ENCODE assay signal across 28 cellular contexts in the genomic region with DNA sequence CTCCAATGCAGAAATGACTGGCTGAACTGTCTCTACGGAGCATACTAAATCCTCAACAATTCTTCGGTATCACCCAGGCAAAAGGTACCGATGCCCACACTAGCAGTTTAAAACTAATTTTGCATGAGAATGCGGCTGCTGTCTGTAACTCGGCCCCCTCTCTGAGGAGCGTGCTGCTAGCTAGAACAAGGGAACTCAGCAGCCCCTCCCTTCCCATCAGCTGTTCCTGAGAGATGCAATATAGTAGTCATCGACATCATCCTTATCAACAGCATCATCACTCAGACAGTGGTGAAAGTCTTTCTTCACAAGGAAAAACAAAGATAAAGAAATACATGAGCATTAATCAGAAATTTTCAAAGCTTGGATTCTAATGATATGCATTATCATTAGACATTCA.
"Had no signal": no experiment of that assay in that cellular context is flagged by ENCODE, and none has a peak within 500 bp of the region (broad histone marks: within the 10 kb centered on the region; RNA-seq: fewer than 3 reads in every experiment).

No MANE protein-coding gene starts in this region.

- H3K9me3 ChIP-seq: breast epithelium, gastroesophageal sphincter, pancreas, prostate gland, sigmoid colon, stomach, tibial artery, upper lobe of right lung had no signal

- H3K9me3 Mint-ChIP-seq: activated B cell treated with CpG ODN at 0.5 μM for 24 hours; immature natural killer cell; stimulated activated memory B cell treated with anti-CD40 and anti-IgM and Interleukin-4, amounts not matched to agents 10 μg/mL and 1 μg/mL and 100 μg/mL, for 72 hours had no signal

- H3K27ac Mint-ChIP-seq: activated B cell treated with CpG ODN at 0.5 μM for 24 hours; activated CD8-positive, alpha-beta memory T cell treated with anti-CD3 and anti-CD28 coated beads, Interleukin-2, amount 10 ng/mL, durations not matched to agents 7 days and 5 days; activated CD8-positive, alpha-beta T cell treated with anti-CD3 and anti-CD28 coated beads, Interleukin-2, amount 10 ng/mL, durations not matched to agents 7 days and 5 days; stimulated activated memory B cell treated with anti-CD40 and anti-IgM and Interleukin-4, amounts not matched to agents 10 μg/mL and 1 μg/mL and 100 μg/mL, for 72 hours had no signal

- H3K27me3 Mint-ChIP-seq: activated B cell treated with CpG ODN at 0.5 μM for 24 hours; activated CD8-positive, alpha-beta memory T cell treated with anti-CD3 and anti-CD28 coated beads, Interleukin-2, amount 10 ng/mL, durations not matched to agents 7 days and 5 days; stimulated activated memory B cell treated with anti-CD40 and anti-IgM and Interleukin-4, amounts not matched to agents 10 μg/mL and 1 μg/mL and 100 μg/mL, for 72 hours had no signal

- ATAC-seq: activated CD8-positive, alpha-beta memory T cell treated with anti-CD3 and anti-CD28 coated beads, Interleukin-2, amount 10 ng/mL, durations not matched to agents 7 days and 5 days; activated CD8-positive, alpha-beta T cell treated with anti-CD3 and anti-CD28 coated beads, Interleukin-2, amount 10 ng/mL, durations not matched to agents 7 days and 5 days; gastroesophageal sphincter; pancreas; stimulated activated memory B cell treated with anti-CD40 and anti-IgM and Interleukin-4, amounts not matched to agents 10 μg/mL and 1 μg/mL and 100 μg/mL, for 72 hours; upper lobe of right lung had no signal

- H3K4me3 ChIP-seq: breast epithelium, gastroesophageal sphincter, hepatocyte, pancreas, prostate gland, sigmoid colon, smooth muscle cell, stomach, tibial artery, upper lobe of right lung had no signal

- DNase-seq: activated B cell treated with CpG ODN at 0.5 μM for 24 hours; activated CD4-positive, alpha-beta T cell treated with anti-CD3 and anti-CD28 coated beads, Interleukin-2, amount 50 U/mL, for 1 hour; activated CD8-positive, alpha-beta memory T cell treated with anti-CD3 and anti-CD28 coated beads, Interleukin-2, amount 10 ng/mL, durations not matched to agents 7 days and 5 days; activated CD8-positive, alpha-beta T cell treated with anti-CD3 and anti-CD28 coated beads, Interleukin-2, amount 10 ng/mL, durations not matched to agents 7 days and 5 days; activated effector memory CD4-positive, alpha-beta T cell treated with Interleukin-2 at 50 U/mL for 16 hours; activated naive CD4-positive, alpha-beta T cell treated with Interleukin-2 at 50 U/mL for 16 hours; central memory CD4-positive, alpha-beta T cell; immature natural killer cell; kidney; midbrain; nephron progenitor cell; nucleus accumbens; pancreas; sigmoid colon; stimulated activated CD4-positive, alpha-beta T cell treated with anti-CD3 and anti-CD28 coated beads, Interleukin-1b, Interleukin-23, amount 100 ng/mL, for 48 hours; stimulated activated CD4-positive, alpha-beta T cell treated with anti-CD3 and anti-CD28 coated beads, Interleukin-4, amount 100 ng/mL, for 4 hours; stimulated activated CD8-positive, alpha-beta memory T cell treated with anti-CD3 and anti-CD28 coated beads, Interleukin-4, amount 100 ng/mL, for 48 hours; stomach; T-helper 2 cell; tibial artery; upper lobe of right lung had no signal

- H3K36me3 ChIP-seq: prostate gland had no signal

- FAIRE-seq: endothelial cell of umbilical vein, kidney, pancreas had no signal

- H3K27ac ChIP-seq: breast epithelium, gastroesophageal sphincter, hepatocyte, pancreas, sigmoid colon, stomach, tibial artery, upper lobe of right lung had no signal

- H2AFZ ChIP-seq: hepatocyte had no signal

- H3K4me2 ChIP-seq: hepatocyte, smooth muscle cell had no signal

- H3K4me1 Mint-ChIP-seq: stimulated activated memory B cell treated with anti-CD40 and anti-IgM and Interleukin-4, amounts not matched to agents 10 μg/mL and 1 μg/mL and 100 μg/mL, for 72 hours had no signal

- H3K27me3 ChIP-seq: breast epithelium, gastroesophageal sphincter, hepatocyte, pancreas, sigmoid colon, stomach, tibial artery, upper lobe of right lung had no signal

- H3K4me1 ChIP-seq: breast epithelium, gastroesophageal sphincter, prostate gland, sigmoid colon, tibial artery, upper lobe of right lung had no signal

- H3K4me3 Mint-ChIP-seq: activated B cell treated with CpG ODN at 0.5 μM for 24 hours; activated CD8-positive, alpha-beta memory T cell treated with anti-CD3 and anti-CD28 coated beads, Interleukin-2, amount 10 ng/mL, durations not matched to agents 7 days and 5 days; activated CD8-positive, alpha-beta T cell treated with anti-CD3 and anti-CD28 coated beads, Interleukin-2, amount 10 ng/mL, durations not matched to agents 7 days and 5 days; immature natural killer cell; nephron progenitor cell; stimulated activated memory B cell treated with anti-CD40 and anti-IgM and Interleukin-4, amounts not matched to agents 10 μg/mL and 1 μg/mL and 100 μg/mL, for 72 hours had no signal
